ENCODE assay signal across 17 cellular contexts in genomic region chr9:106930477-106930876, GRCh38.
A peak's percentile ranks its signal among the peaks of the same experiment; 100 is the strongest.
DNase-seq lines count a peak whose midpoint lies in the region; ATAC-seq and TF ChIP-seq lines count a peak whose summit lies in the region.
"Had no signal": no experiment of that assay in that cellular context is flagged by ENCODE, and none has a peak within 500 bp of the region (broad histone marks: within the 10 kb centered on the region; RNA-seq: fewer than 3 reads in every experiment).

No MANE protein-coding gene starts in this region.

- peaks cover 43% of the 10 kb centered on the region for H3K4me1 Mint-ChIP-seq in Caco-2 (ENCODE audit: low read depth, unreplicated experiment)
- H3K4me1 Mint-ChIP-seq in activated T-helper 17 cell treated with anti-CD3 and anti-CD28 coated beads, Interleukin-2, amount 50 U/mL, for 72 hours, result no peaks in the 10 kb centered on the region
- no peaks in the 10 kb centered on the region for H3K4me1 Mint-ChIP-seq in activated CD4-positive, alpha-beta T cell treated with anti-CD3 and anti-CD28 coated beads, Interleukin-2, amount 10 ng/mL, durations not matched to agents 24 days and 14 days
- H3K4me1 Mint-ChIP-seq: CD14-positive monocyte had no signal

- no peaks in the 10 kb centered on the region for H3K79me2 ChIP-seq in PC-3 (ENCODE audit: low read length)

- peaks cover 8% of the 10 kb centered on the region; the same call in 1 of the 2 replicates for H3K36me3 ChIP-seq in Caco-2 (ENCODE audit: control insufficient read depth, insufficient read depth, low read length)
- peaks cover 74% of the 10 kb centered on the region for H3K36me3 ChIP-seq in left ventricle myocardium inferior
- H3K36me3 ChIP-seq in mucosa of descending colon (ENCODE audit: low read depth), result no peaks in the 10 kb centered on the region
- peaks cover 54% of the 10 kb centered on the region for H3K36me3 ChIP-seq in PC-3 (ENCODE audit: low read depth, low read length)
- H3K36me3 ChIP-seq: MG63 had no signal

- H3K9me3 Mint-ChIP-seq in Caco-2 (ENCODE audit: unreplicated experiment), result peaks cover 18% of the 10 kb centered on the region
- peaks cover 22% of the 10 kb centered on the region for H3K9me3 Mint-ChIP-seq in activated T-helper 17 cell treated with anti-CD3 and anti-CD28 coated beads, Interleukin-2, amount 50 U/mL, for 72 hours
- H3K9me3 Mint-ChIP-seq in activated CD4-positive, alpha-beta T cell treated with anti-CD3 and anti-CD28 coated beads, Interleukin-2, amount 10 ng/mL, durations not matched to agents 24 days and 14 days, result peaks cover 21% of the 10 kb centered on the region
- H3K9me3 Mint-ChIP-seq: HFFc6 had no signal

- no peaks in the 10 kb centered on the region for H4K20me1 ChIP-seq in PC-3 (ENCODE audit: low read length)

- H3K9ac ChIP-seq in PC-3 (ENCODE audit: low read length), result no peak overlapping the region

- H3F3A ChIP-seq in PC-3 (ENCODE audit: low read length, unreplicated experiment), result no peaks in the 10 kb centered on the region

- H3K27me3 Mint-ChIP-seq in Caco-2 (ENCODE audit: insufficient read depth, unreplicated experiment), result no peaks in the 10 kb centered on the region
- H3K27me3 Mint-ChIP-seq in activated T-helper 17 cell treated with anti-CD3 and anti-CD28 coated beads, Interleukin-2, amount 50 U/mL, for 72 hours, result no peaks in the 10 kb centered on the region
- H3K27me3 Mint-ChIP-seq in activated CD4-positive, alpha-beta T cell treated with anti-CD3 and anti-CD28 coated beads, Interleukin-2, amount 10 ng/mL, durations not matched to agents 24 days and 14 days, result no peaks in the 10 kb centered on the region

- peak; percentile 66 for DNase-seq in Caco-2
- no peak for DNase-seq in left ventricle myocardium inferior
- DNase-seq in mucosa of descending colon, result peak in 2 of 3 donors; percentile 38 to 42
- no peak for DNase-seq in PC-3
- no peak for DNase-seq in activated CD4-positive, alpha-beta T cell treated with anti-CD3 and anti-CD28 coated beads, Interleukin-2, amount 10 ng/mL, durations not matched to agents 24 days and 14 days
- no peak for DNase-seq in activated CD4-positive, CD25-positive, alpha-beta regulatory T cell treated with anti-CD3 and anti-CD28 coated beads, Interleukin-2, amount 50 U/mL, for 72 hours
- DNase-seq: HFFc6, IMR-90, Karpas-422, MG63, NCI-H1092 treated with DMSO at 0.1 percent for 48 hours, NCI-H2227 treated with DMSO at 0.1 percent for 48 hours, NCI-H524, SIG-M5 had no signal

- no peak overlapping the region for H2AFZ ChIP-seq in PC-3 (ENCODE audit: low read length)

- POLR2A ChIA-PET in Caco-2 (lab: Charles Lee) (interaction anchor here (1.9 kb wide), 1 partner anchor 9 kb away, joined by 16 read pairs; no protein-coding TSS in a partner anchor), PC-3 (lab: Charles Lee; ENCODE audit: unreplicated experiment) (no interaction called here)

- peak overlapping the region; percentile 79 for H3K27ac Mint-ChIP-seq in Caco-2 (ENCODE audit: unreplicated experiment)
- no peak overlapping the region for H3K27ac Mint-ChIP-seq in activated T-helper 17 cell treated with anti-CD3 and anti-CD28 coated beads, Interleukin-2, amount 50 U/mL, for 72 hours
- no peak overlapping the region for H3K27ac Mint-ChIP-seq in activated CD4-positive, alpha-beta T cell treated with anti-CD3 and anti-CD28 coated beads, Interleukin-2, amount 10 ng/mL, durations not matched to agents 24 days and 14 days
- H3K27ac Mint-ChIP-seq: CD14-positive monocyte, HFFc6 had no signal

- CTCF ChIA-PET in Caco-2 (lab: Charles Lee), result interaction anchor here (0.6 to 1.6 kb wide), 2 partner anchors 9 to 66 kb away, joined by 3 to 8 read pairs; no protein-coding TSS in a partner anchor
- CTCF ChIA-PET in PC-3 (lab: Charles Lee), result no interaction called here

- H3K9me2 ChIP-seq in PC-3 (replicated peaks; ENCODE audit: low read length), result no peaks in the 10 kb centered on the region

- no peak overlapping the region for H3K4me2 ChIP-seq in PC-3 (ENCODE audit: low read length)

- no TSS peak for BruUV-seq in Caco-2 (replicated peaks; lab: Mats Ljungman, UMichigan)
- no TSS peak for BruUV-seq in PC-3 (replicated peaks; lab: Mats Ljungman, UMichigan)

- H3K4me3 Mint-ChIP-seq in Caco-2 (ENCODE audit: unreplicated experiment), result no peak overlapping the region
- H3K4me3 Mint-ChIP-seq in activated T-helper 17 cell treated with anti-CD3 and anti-CD28 coated beads, Interleukin-2, amount 50 U/mL, for 72 hours, result no peak overlapping the region
- no peak overlapping the region for H3K4me3 Mint-ChIP-seq in activated CD4-positive, alpha-beta T cell treated with anti-CD3 and anti-CD28 coated beads, Interleukin-2, amount 10 ng/mL, durations not matched to agents 24 days and 14 days
- H3K4me3 Mint-ChIP-seq: CD14-positive monocyte, HFFc6 had no signal

- H3K9me3 ChIP-seq in Caco-2, result no peaks in the 10 kb centered on the region
- no peaks in the 10 kb centered on the region for H3K9me3 ChIP-seq in left ventricle myocardium inferior (replicated peaks)
- no peaks in the 10 kb centered on the region for H3K9me3 ChIP-seq in mucosa of descending colon
- no peaks in the 10 kb centered on the region for H3K9me3 ChIP-seq in PC-3 (ENCODE audit: low read length)
- H3K9me3 ChIP-seq: MG63 had no signal

- TF ChIP-seq CTCF in Caco-2 (IDR thresholded peaks at IDR 0.05; ENCODE audit: insufficient read depth in 1 of 2, low read depth in 1 of 2, low read length in 1 of 2, severe bottlenecking in 1 of 2, unreplicated experiment in 1 of 2) (no peak), VCaP (conservative IDR thresholded peaks at IDR 0.05) (no peak), left ventricle myocardium inferior (IDR thresholded peaks at IDR 0.05; ENCODE audit: borderline replicate concordance) (no peak), mucosa of descending colon (IDR thresholded peaks at IDR 0.05) (no peak), PC-3 (conservative IDR thresholded peaks at IDR 0.05; ENCODE audit: low read depth, low read length) (no peak)

- peaks cover 81% of the 10 kb centered on the region for H3K36me3 Mint-ChIP-seq in Caco-2 (ENCODE audit: insufficient read depth, unreplicated experiment)
- H3K36me3 Mint-ChIP-seq in activated T-helper 17 cell treated with anti-CD3 and anti-CD28 coated beads, Interleukin-2, amount 50 U/mL, for 72 hours (ENCODE audit: low read depth), result no peaks in the 10 kb centered on the region
- no peaks in the 10 kb centered on the region for H3K36me3 Mint-ChIP-seq in activated CD4-positive, alpha-beta T cell treated with anti-CD3 and anti-CD28 coated beads, Interleukin-2, amount 10 ng/mL, durations not matched to agents 24 days and 14 days (ENCODE audit: low read depth)
- H3K36me3 Mint-ChIP-seq: CD14-positive monocyte had no signal

- H3K27me3 ChIP-seq in Caco-2 (replicated peaks; ENCODE audit: control insufficient read depth, insufficient read depth, low read length) (no peaks in the 10 kb centered on the region), left ventricle myocardium inferior (ENCODE audit: low read depth) (no peaks in the 10 kb centered on the region), PC-3 (ENCODE audit: low read length) (no peaks in the 10 kb centered on the region)
- H3K27me3 ChIP-seq: MG63 had no signal

- H3K4me1 ChIP-seq in Caco-2, result peaks cover 37% of the 10 kb centered on the region
- H3K4me1 ChIP-seq in left ventricle myocardium inferior, result peaks cover 23% of the 10 kb centered on the region
- H3K4me1 ChIP-seq in mucosa of descending colon (ENCODE audit: low read depth), result no peaks in the 10 kb centered on the region
- peaks cover 8% of the 10 kb centered on the region; the same call in 1 of the 2 replicates for H3K4me1 ChIP-seq in PC-3 (ENCODE audit: insufficient read depth, low read length)

- intact Hi-C loops in Caco-2 (cut with micrococcal nuclease; ENCODE audit: unreplicated experiment) (loop anchor here (1.0 to 5.0 kb wide), 4 partner anchors 9 to 283 kb away; partner anchors contain the start of gene ZNF462), left ventricle myocardium inferior (cut with micrococcal nuclease) (no loop called here), mucosa of descending colon (cut with DNase I, micrococcal nuclease) (no loop called here), PC-3 (cut with micrococcal nuclease) (no loop called here)
- intact Hi-C loops in activated CD4-positive, alpha-beta T cell treated with anti-CD3 and anti-CD28 coated beads, Interleukin-2, amount 10 ng/mL, durations not matched to agents 24 days and 14 days (cut with micrococcal nuclease), result no loop called here

- H3K27ac ChIP-seq in VCaP (peak overlapping the region; percentile 25), left ventricle myocardium inferior (replicated peaks) (peak overlapping the region; percentile 78), PC-3 (ENCODE audit: low read length) (no peak overlapping the region)

- ATAC-seq in mucosa of descending colon, result peak; percentile 70
- ATAC-seq in activated T-helper 17 cell treated with anti-CD3 and anti-CD28 coated beads, Interleukin-2, amount 50 U/mL, for 72 hours (replicated peaks), result no peak
- no peak for ATAC-seq in PC-3

- no peak overlapping the region for H3K4me3 ChIP-seq in Caco-2 (ENCODE audit: low read depth, low read length)
- no peak overlapping the region for H3K4me3 ChIP-seq in left ventricle myocardium inferior
- no peak overlapping the region for H3K4me3 ChIP-seq in mucosa of descending colon
- no peak overlapping the region for H3K4me3 ChIP-seq in PC-3 (ENCODE audit: low read length)
- H3K4me3 ChIP-seq: MG63 had no signal

Comparison
In these comparisons a context has a peak if more than half of its experiments do, and no peak if none do; other contexts are left out.
1. DNase-seq: peak in Caco-2 (2 of 2) and mucosa of descending colon (2 of 3); none in left ventricle myocardium inferior (single experiment), PC-3 (single experiment), activated CD4-positive, alpha-beta T cell treated with anti-CD3 and anti-CD28 coated beads, Interleukin-2, amount 10 ng/mL, durations not matched to agents 24 days and 14 days (single experiment) and activated CD4-positive, CD25-positive, alpha-beta regulatory T cell treated with anti-CD3 and anti-CD28 coated beads, Interleukin-2, amount 50 U/mL, for 72 hours (single experiment).